Comparison of ENCODE assay signal across 8 cellular contexts in genomic region chr11:110431212-110432073, GRCh38. TPM values are rescaled to one million over a fixed set of nuclear protein-coding genes. Genes with fewer than 3 reads are reported as not detected.
A peak's percentile ranks its signal among the peaks of the same experiment; 100 is the strongest.
DNase-seq lines count a peak whose midpoint lies in the region; ATAC-seq and TF ChIP-seq lines count a peak whose summit lies in the region.

No MANE protein-coding gene starts in this region.

- no peaks in the 10 kb centered on the region for H3K27me3 ChIP-seq in ACC112 (ENCODE audit: insufficient read depth, low read length)
- H3K27me3 ChIP-seq in gastrocnemius medialis = no peaks in the 10 kb centered on the region

- TF ChIP-seq POLR2A in gastrocnemius medialis (IDR thresholded peaks at IDR 0.05) = no peak

- ATAC-seq in gastrocnemius medialis (no peak), HG03095 (IDR thresholded peaks at IDR 0.05; ENCODE audit: unreplicated experiment) (no peak)

- in situ Hi-C loops in gastrocnemius medialis (cut with MboI; ENCODE audit: low sequenced_read_pairs in 4 of 4) = loop anchor here in 2 of 4 donors (10.0 kb wide), 2 partner anchors 57 to 227 kb away; no protein-coding TSS in a partner anchor

- TF ChIP-seq CTCF in GM20000 (IDR thresholded peaks at IDR 0.05; ENCODE audit: extremely low read depth, missing control alignments) (no peak), gastrocnemius medialis (IDR thresholded peaks at IDR 0.05 in 4 of 5, conservative IDR thresholded peaks at IDR 0.05 in 1 of 5) (no peak)

- no peaks in the 10 kb centered on the region for H3K9me3 ChIP-seq in gastrocnemius medialis

- H2AFZ ChIP-seq in ACC112 (ENCODE audit: low read length, unreplicated experiment) = no peak overlapping the region

- H3K36me3 ChIP-seq in ACC112 (ENCODE audit: insufficient read depth, low read length) (no peaks in the 10 kb centered on the region), gastrocnemius medialis (no peaks in the 10 kb centered on the region)

- intact Hi-C loops in gastrocnemius medialis (cut with DNase I; ENCODE audit: low total_unique reads) = loop anchor here (10.0 kb wide), 2 partner anchors 337 to 487 kb away; partner anchors contain the start of gene ZC3H12C

- H3K4me1 ChIP-seq in ACC112 (ENCODE audit: control insufficient read depth, insufficient read depth, low read length, unreplicated experiment) (peaks cover 33% of the 10 kb centered on the region), gastrocnemius medialis (peaks cover 28 to 36% of the 10 kb centered on the region in 2 donors)

- DNase-seq in GM20000 (ENCODE audit: low spot score) = peak; percentile 39
- peak; percentile 41 for DNase-seq in SW480 (ENCODE audit: low spot score)
- peak; percentile 49 for DNase-seq in fibroblast of peridontal ligament (ENCODE audit: extremely low read depth)
- DNase-seq in gastrocnemius medialis = no peak
- DNase-seq in anterior cingulate cortex (lab: John Stamatoyannopoulos, UW) = no peak
- DNase-seq in NCI-H524 treated with DMSO at 0.1 percent for 48 hours (lab: John Stamatoyannopoulos, UW) = no peak

- H3K4me3 ChIP-seq in ACC112 (ENCODE audit: low read depth, low read length) = peak overlapping the region; percentile 80
- peak overlapping the region; percentile 62 to 88 (median 68) for H3K4me3 ChIP-seq in gastrocnemius medialis

- H3K79me2 ChIP-seq in ACC112 (ENCODE audit: control insufficient read depth, insufficient read depth, low read length, unreplicated experiment) = peaks cover 55% of the 10 kb centered on the region

- H3K27ac ChIP-seq in ACC112 (ENCODE audit: low read depth, low read length) (no peak overlapping the region; the same call in 1 of the 2 replicates), gastrocnemius medialis (peak overlapping the region; percentile 85 to 92 (median 90))

RNA-seq across cellular contexts. Expression of gene FDX1, which starts 1.7 kb away (rescaled TPM):
- 10 to 100 TPM; 13.3 to 25.0 (median 21.3) TPM for total RNA-seq in gastrocnemius medialis

Comparison
In these comparisons a context has a peak if more than half of its experiments do, and no peak if none do; other contexts are left out.
1. DNase-seq: peak in GM20000 (single experiment), SW480 (single experiment) and fibroblast of peridontal ligament (single experiment); none in gastrocnemius medialis (0 of 2), anterior cingulate cortex (0 of 58) and NCI-H524 treated with DMSO at 0.1 percent for 48 hours (single experiment).